Comparison of ENCODE assay signal across 25 cellular contexts in the genomic region with DNA sequence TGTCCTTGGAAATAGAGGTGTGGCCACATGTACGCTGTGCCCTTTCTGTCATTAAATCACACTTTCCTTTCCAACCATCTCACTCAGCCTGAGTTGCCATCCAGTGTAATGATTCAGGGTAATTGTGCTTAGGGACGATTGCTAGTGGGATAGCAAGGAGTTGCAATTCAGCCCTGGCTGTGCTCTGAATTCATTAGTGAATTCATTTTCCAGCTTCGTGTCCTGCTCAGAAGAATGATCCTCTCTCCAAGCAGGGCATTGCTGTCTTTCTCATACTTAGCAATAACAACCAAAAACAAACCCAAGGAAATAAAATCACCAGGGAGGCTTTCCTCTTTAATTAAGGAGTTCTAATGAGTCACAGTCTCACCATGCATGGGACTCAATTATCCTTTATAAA.
DNase-seq lines count a peak whose midpoint lies in the region; ATAC-seq, FAIRE-seq and TF ChIP-seq lines count a peak whose summit lies in the region.
"Had no signal": no experiment of that assay in that cellular context is flagged by ENCODE, and none has a peak within 500 bp of the region (broad histone marks: within the 10 kb centered on the region; RNA-seq: fewer than 3 reads in every experiment).

No MANE protein-coding gene starts in this region.

- intact Hi-C loops in pancreas (cut with DNase I): no loop called here

- no peak overlapping the region for H3K4me3 Mint-ChIP-seq in GM23338
- no peak overlapping the region for H3K4me3 Mint-ChIP-seq in glutamatergic neuron (ENCODE audit: unreplicated experiment)
- H3K4me3 Mint-ChIP-seq: CD4-positive, alpha-beta memory T cell; H9 had no signal

- H3K4me3 ChIP-seq in GM23338 (no peak overlapping the region), pancreas (no peak overlapping the region)
- H3K4me3 ChIP-seq: BLaER1, SJSA1 had no signal

- H3K79me2 ChIP-seq in GM23338 (replicated peaks; ENCODE audit: insufficient read depth): no peaks in the 10 kb centered on the region

- H3F3A ChIP-seq in GM23338 (replicated peaks; ENCODE audit: low read depth): no peaks in the 10 kb centered on the region

- H3K9me3 Mint-ChIP-seq in GM23338: no peaks in the 10 kb centered on the region
- peaks cover 9% of the 10 kb centered on the region for H3K9me3 Mint-ChIP-seq in glutamatergic neuron (ENCODE audit: unreplicated experiment)
- H3K9me3 Mint-ChIP-seq: CD4-positive, alpha-beta memory T cell; H9 had no signal

- no peaks in the 10 kb centered on the region for H3K9me3 ChIP-seq in pancreas
- H3K9me3 ChIP-seq: BLaER1, Caco-2, SJSA1 had no signal

- H3K36me3 ChIP-seq in GM23338 (ENCODE audit: insufficient read depth): no peaks in the 10 kb centered on the region
- no peaks in the 10 kb centered on the region for H3K36me3 ChIP-seq in pancreas
- H3K36me3 ChIP-seq: BLaER1, SJSA1 had no signal

- H3K9me2 ChIP-seq in GM23338 (ENCODE audit: insufficient read depth): no peaks in the 10 kb centered on the region

- no peak for ATAC-seq in GM23338
- ATAC-seq in pancreas: no peak
- no peak for ATAC-seq in GM18909 (IDR thresholded peaks at IDR 0.05; ENCODE audit: poor library complexity, unreplicated experiment)
- ATAC-seq: Right ventricle myocardium inferior had no signal

- peaks cover 7% of the 10 kb centered on the region for H3K27me3 Mint-ChIP-seq in GM23338 (ENCODE audit: insufficient read depth, low read depth, poor library complexity)
- H3K27me3 Mint-ChIP-seq in glutamatergic neuron (ENCODE audit: unreplicated experiment): peaks cover 8% of the 10 kb centered on the region

- no peak overlapping the region for H3K27ac Mint-ChIP-seq in GM23338
- H3K27ac Mint-ChIP-seq in glutamatergic neuron (ENCODE audit: unreplicated experiment): peak overlapping the region; percentile 63
- H3K27ac Mint-ChIP-seq: CD4-positive, alpha-beta memory T cell; H9 had no signal

- H3K27ac ChIP-seq in GM23338 (ENCODE audit: low read depth): no peak overlapping the region
- no peak overlapping the region for H3K27ac ChIP-seq in pancreas
- H3K27ac ChIP-seq: BLaER1, HL-60, SJSA1 had no signal

- no peaks in the 10 kb centered on the region; the same call in 2 of the 3 replicates for H3K36me3 Mint-ChIP-seq in GM23338 (ENCODE audit: low read depth)
- peaks cover 5% of the 10 kb centered on the region for H3K36me3 Mint-ChIP-seq in glutamatergic neuron (ENCODE audit: unreplicated experiment)
- H3K36me3 Mint-ChIP-seq: CD4-positive, alpha-beta memory T cell had no signal

- H3K4me1 Mint-ChIP-seq in GM23338 (no peaks in the 10 kb centered on the region), glutamatergic neuron (ENCODE audit: low read depth, unreplicated experiment) (peaks cover 26% of the 10 kb centered on the region)
- H3K4me1 Mint-ChIP-seq: CD4-positive, alpha-beta memory T cell had no signal

- no peaks in the 10 kb centered on the region for H4K20me1 ChIP-seq in GM23338 (replicated peaks; ENCODE audit: insufficient read depth)
- H4K20me1 ChIP-seq: BLaER1 had no signal

- H3K4me1 ChIP-seq in GM23338 (ENCODE audit: insufficient read depth) (no peaks in the 10 kb centered on the region), pancreas (no peaks in the 10 kb centered on the region)
- H3K4me1 ChIP-seq: BLaER1, SJSA1 had no signal

- in situ Hi-C loops in GM13977 (cut with MboI; ENCODE audit: low pct_unique_long_range_greater_than_20kb, low sequenced_read_pairs, unreplicated experiment): no loop called here

- H3K4me2 ChIP-seq in GM23338: no peak overlapping the region
- H3K4me2 ChIP-seq: BLaER1 had no signal

- no peak for TF ChIP-seq CTCF in GM23338 (conservative IDR thresholded peaks at IDR 0.05; ENCODE audit: low read depth in 2 of 2)
- TF ChIP-seq CTCF in glutamatergic neuron (IDR thresholded peaks at IDR 0.05; ENCODE audit: partially characterized antibody, unreplicated experiment): no peak
- TF ChIP-seq CTCF in pancreas (IDR thresholded peaks at IDR 0.05): no peak
- no peak for TF ChIP-seq CTCF in GM13977 (IDR thresholded peaks at IDR 0.05; ENCODE audit: extremely low read depth, insufficient read depth, missing control alignments)

- FAIRE-seq in pancreas (lab: Jason Lieb, UNC): no peak
- FAIRE-seq: GM12891, GM19239, RCC 7860 had no signal

- DNase-seq in GM23338 (ENCODE audit: low spot score): no peak
- peak; percentile 14 for DNase-seq in RPMI7951 (ENCODE audit: low read depth)
- DNase-seq in glutamatergic neuron: no peak
- peak; percentile 57 for DNase-seq in retina
- DNase-seq in pancreas: no peak
- DNase-seq in GM13977 (ENCODE audit: low spot score): no peak
- DNase-seq: Caco-2; CD4-positive, alpha-beta memory T cell; DMS 273 treated with DMSO at 0.1 percent for 48 hours; DMS79 treated with DMSO at 0.1 percent for 48 hours; H9; KBM-7; NCI-H1092 treated with DMSO at 0.1 percent for 48 hours; NCI-H1436 treated with DMSO at 0.1 percent for 48 hours; NCI-H2029; NCI-H345; NCI-H524 had no signal

- H3K27me3 ChIP-seq in GM23338 (ENCODE audit: insufficient read depth) (peaks cover 8% of the 10 kb centered on the region; the same call in 1 of the 2 replicates), pancreas (no peaks in the 10 kb centered on the region)
- H3K27me3 ChIP-seq: BLaER1, SJSA1 had no signal

- WGBS in pancreas, 2 donors: 68 to 77% methylated on average over 3 of the region's 3 CpGs

- peak overlapping the region; percentile 74; the same call in 1 of the 2 replicates for H2AFZ ChIP-seq in GM23338

TF ChIP-seq in GM23338, 12 proteins besides CTCF, POLR2A, EP300 and RAD21 (continues in another document):
- TF ChIP-seq CREB1 (CRISPR knock-in tag; IDR thresholded peaks at IDR 0.05; ENCODE audit: low read depth): no peak
- TF ChIP-seq STAT1 (IDR thresholded peaks at IDR 0.05; ENCODE audit: unreplicated experiment): no peak
- TF ChIP-seq NANOG (IDR thresholded peaks at IDR 0.05; ENCODE audit: borderline replicate concordance): no peak
- no peak for TF ChIP-seq EZH2phosphoT487 (IDR thresholded peaks at IDR 0.05; ENCODE audit: unreplicated experiment)
- no peak for TF ChIP-seq POLR2AphosphoS5 (IDR thresholded peaks at IDR 0.05; ENCODE audit: low read depth)
- TF ChIP-seq JUNB (IDR thresholded peaks at IDR 0.05; ENCODE audit: unreplicated experiment): no peak
- no peak for TF ChIP-seq EZH2 (IDR thresholded peaks at IDR 0.05; ENCODE audit: low read depth, unreplicated experiment)
- TF ChIP-seq ZNF462 (CRISPR knock-in tag; IDR thresholded peaks at IDR 0.05): no peak
- no peak for TF ChIP-seq ZNF331 (CRISPR knock-in tag; IDR thresholded peaks at IDR 0.05; ENCODE audit: low read depth)
- no peak for TF ChIP-seq ZNF114 (CRISPR knock-in tag; IDR thresholded peaks at IDR 0.05)

Comparison
In these comparisons a context has a peak if more than half of its experiments do, and no peak if none do; other contexts are left out.
1. DNase-seq: peak in RPMI7951 (single experiment) and retina (single experiment); none in GM23338 (single experiment), glutamatergic neuron (single experiment), pancreas (0 of 6) and GM13977 (single experiment).